In the genomic region with DNA sequence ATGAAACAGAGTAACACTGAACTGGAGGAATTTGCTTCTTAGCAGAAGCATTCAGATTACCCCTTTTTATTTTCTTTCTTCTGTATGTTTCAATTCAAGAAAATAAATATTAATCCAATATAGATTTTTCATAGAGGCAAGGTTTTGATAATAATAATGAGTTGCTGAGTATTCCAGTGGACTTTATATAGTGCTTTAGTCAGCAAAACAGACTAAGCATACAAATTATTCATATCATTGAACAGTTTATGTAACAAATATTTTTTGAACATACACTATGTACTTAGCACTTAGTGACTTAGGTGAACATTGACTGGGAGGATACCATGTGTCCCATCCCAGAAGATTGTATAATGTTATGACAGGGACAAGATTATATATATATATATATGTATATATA, we compare ENCODE assay signal across 32 cellular contexts.
"Had no signal": no experiment of that assay in that cellular context is flagged by ENCODE, and none has a peak within 500 bp of the region (broad histone marks: within the 10 kb centered on the region; RNA-seq: fewer than 3 reads in every experiment).

No MANE protein-coding gene starts in this region.

- H3K4me1 ChIP-seq: parathyroid adenoma, psoas muscle, spleen, suprapubic skin, testis, tibial artery, upper lobe of right lung, uterus had no signal

- H3K27ac ChIP-seq: neutrophil, parathyroid adenoma, psoas muscle, skin epidermis, spleen, suprapubic skin, testis, tibial artery, transverse colon, upper lobe of right lung, uterus had no signal

- DNase-seq: naive thymus-derived CD8-positive, alpha-beta T cell; nephron progenitor cell; nucleus accumbens; posterior cingulate gyrus; psoas muscle; right cardiac atrium; spleen; stimulated activated CD4-positive, alpha-beta T cell treated with anti-CD3 and anti-CD28 coated beads, Interleukin-12 subunit alpha, Interleukin-12 subunit beta, amount 100 ng/mL, for 4 hours; stimulated activated CD4-positive, alpha-beta T cell treated with anti-CD3 and anti-CD28 coated beads, Interleukin-1b, Interleukin-23, amount 100 ng/mL, for 48 hours; stimulated activated CD4-positive, alpha-beta T cell treated with anti-CD3 and anti-CD28 coated beads, Interleukin-4, amount 100 ng/mL, for 1 hour; stimulated activated CD4-positive, alpha-beta T cell treated with anti-CD3 and anti-CD28 coated beads, Interleukin-4, amount 100 ng/mL, for 4 hours; stimulated activated CD8-positive, alpha-beta memory T cell treated with anti-CD3 and anti-CD28 coated beads, Interleukin-4, amount 100 ng/mL, for 48 hours; stimulated activated naive CD4-positive, alpha-beta T cell; stimulated activated naive CD8-positive, alpha-beta T cell treated with anti-CD3 and anti-CD28 coated beads, Interleukin-15, amount 100 ng/mL, for 72 hours; stimulated activated naive CD8-positive, alpha-beta T cell treated with anti-CD3 and anti-CD28 coated beads, Interleukin-15, Interleukin-2, amounts not matched to agents 100 U/mL and 50 U/mL, for 24 hours; substantia nigra; testis; tibial artery; transverse colon; upper lobe of right lung; uterus had no signal

- H3K4me2 ChIP-seq: smooth muscle cell had no signal

- H3K27me3 Mint-ChIP-seq: natural killer cell treated with Interleukin-12 subunit alpha and Interleukin-12 subunit beta and Interleukin-15 and Interleukin-18, amount 100 ng/mL, for 72 hours; progenitor cell of endocrine pancreas; stimulated activated naive CD8-positive, alpha-beta T cell treated with anti-CD3 and anti-CD28 coated beads, Interleukin-15, amount 100 ng/mL, for 72 hours; type B pancreatic cell had no signal

- H2AFZ ChIP-seq: parathyroid adenoma had no signal

- H3K4me3 ChIP-seq: psoas muscle, skin epidermis, smooth muscle cell, spleen, suprapubic skin, testis, tibial artery, transverse colon, upper lobe of right lung, uterus had no signal

- H3K4me3 Mint-ChIP-seq: naive thymus-derived CD8-positive, alpha-beta T cell; natural killer cell treated with Interleukin-12 subunit alpha and Interleukin-12 subunit beta and Interleukin-15 and Interleukin-18, amount 100 ng/mL, for 72 hours; nephron progenitor cell; neural crest cell; stimulated activated memory B cell treated with anti-CD40 and anti-IgM and Interleukin-4, amounts not matched to agents 10 μg/mL and 1 μg/mL and 100 μg/mL, for 72 hours; stimulated activated naive CD8-positive, alpha-beta T cell treated with anti-CD3 and anti-CD28 coated beads, Interleukin-15, amount 100 ng/mL, for 72 hours; type B pancreatic cell had no signal

- H3K9me3 ChIP-seq: neutrophil, psoas muscle, spleen, suprapubic skin, testis, tibial artery, transverse colon, upper lobe of right lung, uterus had no signal

- H3K27me3 ChIP-seq: neutrophil, spleen, suprapubic skin, testis, tibial artery, transverse colon, upper lobe of right lung, uterus had no signal

- H3K27ac Mint-ChIP-seq: naive thymus-derived CD8-positive, alpha-beta T cell; natural killer cell treated with Interleukin-12 subunit alpha and Interleukin-12 subunit beta and Interleukin-15 and Interleukin-18, amount 100 ng/mL, for 72 hours; nephron progenitor cell; progenitor cell of endocrine pancreas; stimulated activated memory B cell treated with anti-CD40 and anti-IgM and Interleukin-4, amounts not matched to agents 10 μg/mL and 1 μg/mL and 100 μg/mL, for 72 hours; stimulated activated naive CD8-positive, alpha-beta T cell treated with anti-CD3 and anti-CD28 coated beads, Interleukin-15, amount 100 ng/mL, for 72 hours; type B pancreatic cell had no signal

- H3K9ac ChIP-seq: parathyroid adenoma had no signal

- H3K4me1 Mint-ChIP-seq: naive thymus-derived CD8-positive, alpha-beta T cell; stimulated activated memory B cell treated with anti-CD40 and anti-IgM and Interleukin-4, amounts not matched to agents 10 μg/mL and 1 μg/mL and 100 μg/mL, for 72 hours; stimulated activated naive CD8-positive, alpha-beta T cell treated with anti-CD3 and anti-CD28 coated beads, Interleukin-15, amount 100 ng/mL, for 72 hours had no signal

- H3K9me3 Mint-ChIP-seq: naive thymus-derived CD8-positive, alpha-beta T cell; natural killer cell treated with Interleukin-12 subunit alpha and Interleukin-12 subunit beta and Interleukin-15 and Interleukin-18, amount 100 ng/mL, for 72 hours; nephron progenitor cell; neural crest cell; stimulated activated memory B cell treated with anti-CD40 and anti-IgM and Interleukin-4, amounts not matched to agents 10 μg/mL and 1 μg/mL and 100 μg/mL, for 72 hours; stimulated activated naive CD8-positive, alpha-beta T cell treated with anti-CD3 and anti-CD28 coated beads, Interleukin-15, amount 100 ng/mL, for 72 hours; type B pancreatic cell had no signal

- ATAC-seq: naive thymus-derived CD8-positive, alpha-beta T cell; natural killer cell treated with Interleukin-12 subunit alpha and Interleukin-12 subunit beta and Interleukin-15 and Interleukin-18, amount 100 ng/mL, for 72 hours; psoas muscle; right cardiac atrium; sciatic nerve; stimulated activated memory B cell treated with anti-CD40 and anti-IgM and Interleukin-4, amounts not matched to agents 10 μg/mL and 1 μg/mL and 100 μg/mL, for 72 hours; stimulated activated naive CD8-positive, alpha-beta T cell treated with anti-CD3 and anti-CD28 coated beads, Interleukin-15, amount 100 ng/mL, for 72 hours; stimulated activated naive CD8-positive, alpha-beta T cell treated with anti-CD3 and anti-CD28 coated beads, Interleukin-15, Interleukin-2, amounts not matched to agents 100 U/mL and 50 U/mL, for 24 hours; upper lobe of right lung had no signal

- H3K36me3 Mint-ChIP-seq: naive thymus-derived CD8-positive, alpha-beta T cell; natural killer cell treated with Interleukin-12 subunit alpha and Interleukin-12 subunit beta and Interleukin-15 and Interleukin-18, amount 100 ng/mL, for 72 hours; stimulated activated memory B cell treated with anti-CD40 and anti-IgM and Interleukin-4, amounts not matched to agents 10 μg/mL and 1 μg/mL and 100 μg/mL, for 72 hours; type B pancreatic cell had no signal

- H3K36me3 ChIP-seq: neutrophil, spleen, suprapubic skin, tibial artery, transverse colon, upper lobe of right lung, uterus had no signal
